In genomic region chr1:248710305-248710900, GRCh38 we compare ENCODE assay signal across 1 cellular context.
TF ChIP-seq lines count a peak whose summit lies in the region.

No MANE protein-coding gene starts in this region.

TF ChIP-seq in HepG2, 621 proteins besides CTCF, POLR2A, EP300 and RAD21:
- TF ChIP-seq ZZZ3 (CRISPR knock-in tag; IDR thresholded peaks at IDR 0.05; ENCODE audit: borderline replicate concordance) (no peak), SAP130 (CRISPR knock-in tag; IDR thresholded peaks at IDR 0.05; ENCODE audit: low read depth) (no peak), ZNF784 (CRISPR knock-in tag; IDR thresholded peaks at IDR 0.05; ENCODE audit: borderline replicate concordance) (no peak), FOXP4 (CRISPR knock-in tag; IDR thresholded peaks at IDR 0.05) (no peak), IKZF4 (CRISPR knock-in tag; IDR thresholded peaks at IDR 0.05; ENCODE audit: borderline replicate concordance, low read depth, not compliant biosample characterization) (no peak), TCF7L2 (IDR thresholded peaks at IDR 0.05; ENCODE audit: low read depth, low read length) (no peak), SNAPC4 (CRISPR knock-in tag; IDR thresholded peaks at IDR 0.05) (no peak), ADNP (CRISPR knock-in tag; IDR thresholded peaks at IDR 0.05) (no peak), ZNF496 (CRISPR knock-in tag; IDR thresholded peaks at IDR 0.05; ENCODE audit: insufficient replicate concordance) (no peak)
